ENCODE assay signal across 9 cellular contexts in the genomic region with DNA sequence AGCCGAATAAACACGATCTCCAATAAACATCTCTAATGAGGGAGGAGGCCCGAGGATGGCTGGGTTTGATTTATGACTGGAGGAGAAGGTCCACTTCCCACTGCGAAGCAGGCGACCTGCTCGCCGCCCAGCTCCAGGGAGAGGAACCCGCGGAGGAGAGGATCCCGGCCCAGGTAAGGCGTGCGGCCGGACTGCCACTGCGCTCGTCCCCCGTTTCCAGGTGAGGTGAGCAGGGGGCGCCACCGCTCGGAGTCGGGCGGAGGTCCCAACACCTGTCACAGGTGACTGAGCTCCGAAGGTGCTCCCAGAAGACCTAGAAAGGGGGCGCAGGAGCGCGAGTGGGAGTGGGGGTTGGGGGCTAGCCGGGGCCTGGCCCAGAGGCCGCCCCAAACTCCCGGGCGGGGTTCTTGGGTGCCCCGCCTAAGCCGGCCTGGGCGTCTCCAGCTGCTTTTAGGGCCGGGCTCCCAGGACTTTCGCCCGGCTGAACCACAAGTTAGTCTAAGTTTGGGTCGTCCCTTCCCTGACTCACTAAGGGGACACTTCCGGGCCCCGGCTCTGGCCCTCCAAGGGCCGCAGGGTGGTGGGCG. TPM values are rescaled to one million over a fixed set of nuclear protein-coding genes. Genes with fewer than 3 reads are reported as not detected.
DNase-seq lines count a peak whose midpoint lies in the region; ATAC-seq, FAIRE-seq and TF ChIP-seq lines count a peak whose summit lies in the region.
"Had no signal": no experiment of that assay in that cellular context is flagged by ENCODE, and none has a peak within 500 bp of the region (broad histone marks: within the 10 kb centered on the region; RNA-seq: fewer than 3 reads in every experiment).

No MANE protein-coding gene starts in this region.

- FAIRE-seq in astrocyte (lab: Jason Lieb, UNC), result no peak

- H4K20me1 ChIP-seq in GM23248 (ENCODE audit: insufficient read depth), result no peaks in the 10 kb centered on the region
- no peaks in the 10 kb centered on the region for H4K20me1 ChIP-seq in astrocyte (ENCODE audit: insufficient read depth, low read length)

- H3K4me3 Mint-ChIP-seq in astrocyte (ENCODE audit: unreplicated experiment), result peak overlapping the region; percentile 57

- DNase-seq in ACHN, result peak; percentile 19
- DNase-seq in GM23248, result no peak
- peak; percentile 8 for DNase-seq in astrocyte (ENCODE audit: low read depth)
- DNase-seq in HPDE6-E6E7 (ENCODE audit: extremely low spot score), result no peak
- DNase-seq in adrenal gland, result no peak
- no peak for DNase-seq in SKM-1 treated with dmso at 0.1 percent for 144 hours (lab: John Stamatoyannopoulos, UW; ENCODE audit: unreplicated experiment)
- DNase-seq: NCI-H510A had no signal

- H2AFZ ChIP-seq in GM23248 (0 out of 2 replicates have a peak overlapping the region, but pooled peaks have one; percentile 13), astrocyte (ENCODE audit: low read depth, low read length) (peak overlapping the region; percentile 76)

- H3F3A ChIP-seq in GM23248 (ENCODE audit: insufficient read depth), result no peaks in the 10 kb centered on the region

- H3K4me1 Mint-ChIP-seq in astrocyte (ENCODE audit: low read depth, unreplicated experiment), result peaks cover 6% of the 10 kb centered on the region

- in situ Hi-C loops in ACHN (cut with HindIII; ENCODE audit: low pct_ligation_motif_present, low pct_unique_long_range_greater_than_20kb, low sequenced_read_pairs) (no loop called here), GM23248 (cut with MboI) (no loop called here)

- peaks cover 15% of the 10 kb centered on the region for H3K4me1 ChIP-seq in GM23248 (ENCODE audit: insufficient read depth)
- H3K4me1 ChIP-seq in astrocyte (ENCODE audit: insufficient read depth, low read length), result peaks cover 24% of the 10 kb centered on the region
- H3K4me1 ChIP-seq in mucosa of stomach (ENCODE audit: control insufficient read depth, insufficient read depth, low read length), result peaks cover 57% of the 10 kb centered on the region
- H3K4me1 ChIP-seq in adrenal gland (replicated peaks in 1 of 2), result peaks cover 12 to 55% of the 10 kb centered on the region in 2 donors

- no peak overlapping the region for H3K9ac ChIP-seq in GM23248
- peak overlapping the region; percentile 49 for H3K9ac ChIP-seq in astrocyte (ENCODE audit: low read length)
- H3K9ac ChIP-seq in mucosa of stomach (ENCODE audit: low read length), result peak overlapping the region; percentile 28

- peaks cover 89% of the 10 kb centered on the region for H3K27me3 ChIP-seq in GM23248 (replicated peaks; ENCODE audit: insufficient read depth)
- peaks cover 60% of the 10 kb centered on the region for H3K27me3 ChIP-seq in astrocyte (ENCODE audit: insufficient read depth, low read length)
- peaks cover 100% of the 10 kb centered on the region for H3K27me3 ChIP-seq in mucosa of stomach (ENCODE audit: control insufficient read depth, insufficient read depth, low read length)
- peaks cover 94% of the 10 kb centered on the region for H3K27me3 ChIP-seq in adrenal gland

- H3K79me2 ChIP-seq in GM23248 (ENCODE audit: insufficient read depth), result no peaks in the 10 kb centered on the region
- peaks cover 6% of the 10 kb centered on the region for H3K79me2 ChIP-seq in astrocyte (ENCODE audit: insufficient read depth, low read length)

- H3K36me3 ChIP-seq in GM23248 (ENCODE audit: low read depth) (no peaks in the 10 kb centered on the region), astrocyte (ENCODE audit: insufficient read depth, low read length) (no peaks in the 10 kb centered on the region), mucosa of stomach (ENCODE audit: control insufficient read depth, insufficient read depth, low read length) (no peaks in the 10 kb centered on the region), adrenal gland (replicated peaks in 1 of 2) (no peaks in the 10 kb centered on the region)

- H3K9me2 ChIP-seq in GM23248 (ENCODE audit: insufficient read depth), result no peaks in the 10 kb centered on the region

- peaks cover 10% of the 10 kb centered on the region for H3K9me3 Mint-ChIP-seq in astrocyte (ENCODE audit: unreplicated experiment)

- intact Hi-C loops in adrenal gland (cut with DNase I), result no loop called here

- ATAC-seq in GM19452 (IDR thresholded peaks at IDR 0.05; ENCODE audit: unreplicated experiment), result no peak

- peaks cover 3% of the 10 kb centered on the region for H3K36me3 Mint-ChIP-seq in astrocyte (ENCODE audit: low read depth, unreplicated experiment)

- H3K27me3 Mint-ChIP-seq in astrocyte (ENCODE audit: low read depth, unreplicated experiment), result peaks cover 70% of the 10 kb centered on the region

- 1 to 4% methylated on average over 26 to 40 of the region's 40 CpGs for WGBS in GM23248 (ENCODE audit: low coverage in 1 of 2, low lambda C conversion rate in 2 of 2, missing lambda C conversion rate in 2 of 2), 2 experiments
- WGBS in adrenal gland, 4 donors, result 4 to 13% (median 6%) methylated on average over 12 to 40 of the region's 40 CpGs

- H3K9me3 ChIP-seq in GM23248 (ENCODE audit: low read depth) (no peaks in the 10 kb centered on the region), astrocyte (ENCODE audit: insufficient read depth, low read depth, low read length) (no peaks in the 10 kb centered on the region), mucosa of stomach (ENCODE audit: control insufficient read depth, low read length) (no peaks in the 10 kb centered on the region), adrenal gland (replicated peaks in 1 of 3) (no peaks in the 10 kb centered on the region)

- peak overlapping the region; percentile 49 for H3K4me2 ChIP-seq in GM23248 (ENCODE audit: unreplicated experiment)
- H3K4me2 ChIP-seq in astrocyte (ENCODE audit: low read length), result peak overlapping the region; percentile 99

- H3K27ac ChIP-seq in GM23248, result no peak overlapping the region
- H3K27ac ChIP-seq in astrocyte (ENCODE audit: low read depth, low read length), result no peak overlapping the region
- no peak overlapping the region for H3K27ac ChIP-seq in adrenal gland

- no peak for TF ChIP-seq POLR2A in adrenal gland (IDR thresholded peaks at IDR 0.05)

- peak overlapping the region; percentile 53 for H3K27ac Mint-ChIP-seq in astrocyte (ENCODE audit: unreplicated experiment)

- H3K4me3 ChIP-seq in GM23248, result peak overlapping the region; percentile 51
- peak overlapping the region; percentile 60 for H3K4me3 ChIP-seq in astrocyte (ENCODE audit: insufficient read depth, low read depth, low read length)
- no peak overlapping the region for H3K4me3 ChIP-seq in mucosa of stomach (ENCODE audit: low read length)
- peak overlapping the region in 1 of 4 donors; percentile 36 for H3K4me3 ChIP-seq in adrenal gland

- TF ChIP-seq CTCF in astrocyte (IDR thresholded peaks at IDR 0.05; ENCODE audit: insufficient read depth, low read depth, low read length) (no peak), adrenal gland (IDR thresholded peaks at IDR 0.05) (no peak)

RNA-seq across cellular contexts. Expression of a gene that starts 5.4 kb away (rescaled TPM):
- total RNA-seq in GM23248 (2014; rRNA removed; shearing (Covaris generic)), result not detected in 2 replicates
- 0.21 TPM in 1 of 2 replicates, not detected in the other for polyA plus RNA-seq in GM23248 (2016; fragmentation: Nextera tagmentation; extraction: Ambion mirVana)
- total RNA-seq in astrocyte, result 3.9 and 12.2 TPM in 2 replicates
- 1 to 10 TPM in 2 of 8 donors, under 1 TPM in 4, not detected in 2; 0.11 to 3.7 (median 0.68) TPM for total RNA-seq in adrenal gland
- polyA plus RNA-seq in adrenal gland, result under 1 TPM; 0.08 to 0.30 (median 0.20) TPM

Comparison
In these comparisons a context has a peak if more than half of its experiments do, and no peak if none do; other contexts are left out.
1. DNase-seq: peak in ACHN (single experiment) and astrocyte (single experiment); none in GM23248 (single experiment), HPDE6-E6E7 (single experiment), adrenal gland (0 of 7) and SKM-1 treated with dmso at 0.1 percent for 144 hours (single experiment).